In the genomic region with DNA sequence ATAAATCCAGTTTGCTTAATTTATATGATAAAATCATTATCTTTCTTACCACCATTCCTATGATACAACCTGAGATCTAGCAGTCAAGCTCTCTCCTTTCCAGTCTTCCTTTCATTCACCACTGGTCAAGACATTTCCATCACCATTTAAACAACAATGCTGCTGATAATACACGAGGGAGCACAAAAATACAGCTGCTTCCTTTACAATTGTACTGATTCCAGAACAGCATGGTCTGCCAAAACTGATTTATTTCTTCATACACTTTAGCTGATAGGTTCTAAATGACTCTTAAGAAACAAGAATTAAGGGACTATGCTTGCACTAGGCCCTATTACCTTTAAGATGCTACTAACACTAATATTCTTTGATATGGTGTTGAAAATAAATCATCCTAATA, we compare ENCODE assay signal across 2 cellular contexts.
TF ChIP-seq lines count a peak whose summit lies in the region.

No MANE protein-coding gene starts in this region.

TF ChIP-seq in SK-N-SH, 30 proteins besides CTCF, POLR2A, EP300 and RAD21:
- TF ChIP-seq NFIC (IDR thresholded peaks at IDR 0.05; ENCODE audit: borderline replicate concordance) (no peak), TCF12 (IDR thresholded peaks at IDR 0.05) (no peak), RCOR1 (IDR thresholded peaks at IDR 0.05; ENCODE audit: low read length) (no peak), TAF1 (IDR thresholded peaks at IDR 0.05; ENCODE audit: borderline replicate concordance, low read depth, low read length) (no peak), CHD2 (IDR thresholded peaks at IDR 0.05; ENCODE audit: low read length, partially characterized antibody) (no peak), MEF2A (IDR thresholded peaks at IDR 0.05; ENCODE audit: borderline replicate concordance, low read depth) (no peak), FOXJ3 (CRISPR knock-in tag; IDR thresholded peaks at IDR 0.05) (no peak), FOSL2 (IDR thresholded peaks at IDR 0.05; ENCODE audit: borderline replicate concordance, low read depth) (no peak), NRF1 (IDR thresholded peaks at IDR 0.05; ENCODE audit: low read depth, low read length) (no peak), SIN3A (IDR thresholded peaks at IDR 0.05; ENCODE audit: borderline replicate concordance, low read depth, low read length) (no peak), GATA2 (CRISPR knock-in tag; IDR thresholded peaks at IDR 0.05) (no peak)
- TF ChIP-seq, protein P1, sequence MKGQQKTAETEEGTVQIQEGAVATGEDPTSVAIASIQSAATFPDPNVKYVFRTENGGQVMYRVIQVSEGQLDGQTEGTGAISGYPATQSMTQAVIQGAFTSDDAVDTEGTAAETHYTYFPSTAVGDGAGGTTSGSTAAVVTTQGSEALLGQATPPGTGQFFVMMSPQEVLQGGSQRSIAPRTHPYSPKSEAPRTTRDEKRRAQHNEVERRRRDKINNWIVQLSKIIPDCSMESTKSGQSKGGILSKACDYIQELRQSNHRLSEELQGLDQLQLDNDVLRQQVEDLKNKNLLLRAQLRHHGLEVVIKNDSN (IDR thresholded peaks at IDR 0.05; ENCODE audit: borderline replicate concordance, low read depth), result no peak

TF ChIP-seq in endothelial cell of umbilical vein, 7 proteins besides CTCF, POLR2A, EP300 and RAD21:
- TF ChIP-seq EZH2 (IDR thresholded peaks at IDR 0.05; ENCODE audit: borderline replicate concordance, low read depth, low read length, severe bottlenecking) (no peak), JUN (IDR thresholded peaks at IDR 0.05; ENCODE audit: borderline replicate concordance, insufficient read depth, insufficient read length, low read depth) (no peak)
